Comparison of ENCODE assay signal across 30 cellular contexts in genomic region chr9:14331120-14331519, GRCh38. TPM values are rescaled to one million over a fixed set of nuclear protein-coding genes. Genes with fewer than 3 reads are reported as not detected.
"Had no signal": no experiment of that assay in that cellular context is flagged by ENCODE, and none has a peak within 500 bp of the region (broad histone marks: within the 10 kb centered on the region; RNA-seq: fewer than 3 reads in every experiment).

No MANE protein-coding gene starts in this region.

- DNase-seq: activated CD4-positive, alpha-beta T cell treated with anti-CD3 and anti-CD28 coated beads, Interleukin-2, amount 50 U/mL, for 4 hours; activated CD8-positive, alpha-beta T cell treated with anti-CD3 and anti-CD28 coated beads for 36 hours; activated effector memory CD4-positive, alpha-beta T cell treated with anti-CD3 and anti-CD28 coated beads, Interleukin-2, amount 50 U/mL, for 16 hours; activated naive CD4-positive, alpha-beta T cell; activated naive CD4-positive, alpha-beta T cell treated with anti-CD3 and anti-CD28 coated beads, Interleukin-2, amount 50 U/mL, for 16 hours; activated naive CD8-positive, alpha-beta T cell treated with anti-CD3 and anti-CD28 coated beads for 36 hours; activated T-cell treated with anti-CD3 and anti-CD28 coated beads, Interleukin-2, amount 50 U/mL, for 1 hour; activated T-cell treated with anti-CD3 and anti-CD28 coated beads, Interleukin-2, amount 50 U/mL, for 72 hours; amniotic stem cell; aorta; brain microvascular endothelial cell; Kasumi-1; KG1; MG63; NCI-H1048; NCI-H1105 treated with DMSO at 0.1 percent for 48 hours; NCI-H1436; NCI-H1694 treated with DMSO at 0.1 percent for 48 hours; NCI-H2029; NCI-H2107; NCI-H2171; NCI-H510A; NCI-H526; NCI-H748 treated with DMSO at 0.1 percent for 48 hours had no signal

- ATAC-seq: activated CD8-positive, alpha-beta T cell treated with anti-CD3 and anti-CD28 coated beads for 36 hours; activated T-cell treated with anti-CD3 and anti-CD28 coated beads, Interleukin-2, amount 50 U/mL, for 72 hours; activated T-helper 17 cell treated with anti-CD3 and anti-CD28 coated beads, Interleukin-2, amount 50 U/mL, for 72 hours; Right ventricle myocardium inferior had no signal

RNA-seq across cellular contexts. Expression of gene NFIB, which starts 17.2 kb away (rescaled TPM):
- total RNA-seq: activated CD4-positive, alpha-beta T cell treated with anti-CD3 and anti-CD28 coated beads, Interleukin-2, amount 10 ng/mL, durations not matched to agents 24 days and 14 days; activated CD8-positive, alpha-beta memory T cell treated with anti-CD3 and anti-CD28 coated beads for 36 hours; activated CD8-positive, alpha-beta T cell treated with anti-CD3 and anti-CD28 coated beads for 36 hours; activated naive CD8-positive, alpha-beta T cell treated with anti-CD3 and anti-CD28 coated beads for 36 hours; activated T-cell treated with anti-CD3 and anti-CD28 coated beads, Interleukin-2, amount 50 U/mL, for 72 hours; T-helper 1 cell treated with Interleukin-12 subunit alpha and Interleukin-12 subunit beta and Interleukin-4 antibody, amounts not matched to agents 30 ng/mL and 1 ng/mL, for 36 hours; T-helper 2 cell treated with Interferon-gamma antibody and Interleukin-4, amounts not matched to agents 100 ng/mL and 5 ng/mL, for 36 hours had no signal
